ENCODE assay signal across 13 cellular contexts in genomic region chr2:20430461-20431302, GRCh38. TPM values are rescaled to one million over a fixed set of nuclear protein-coding genes. Genes with fewer than 3 reads are reported as not detected.
DNase-seq lines count a peak whose midpoint lies in the region; ATAC-seq and TF ChIP-seq lines count a peak whose summit lies in the region.
"Had no signal": no experiment of that assay in that cellular context is flagged by ENCODE, and none has a peak within 500 bp of the region (broad histone marks: within the 10 kb centered on the region; RNA-seq: fewer than 3 reads in every experiment).

No MANE protein-coding gene starts in this region.

- in situ Hi-C loops in transverse colon (cut with MboI; ENCODE audit: low pct_ligation_motif_present in 1 of 4, low pct_unique_long_range_greater_than_20kb in 1 of 4, low sequenced_read_pairs in 3 of 4): loop anchor here in 2 of 4 donors (10.0 to 25.0 kb wide), 2 partner anchors 207 to 214 kb away; no protein-coding TSS in a partner anchor

- H4K20me1 ChIP-seq in KMS-11 (ENCODE audit: insufficient read depth): no peaks in the 10 kb centered on the region

- no peaks in the 10 kb centered on the region for H3K79me2 ChIP-seq in KMS-11 (ENCODE audit: insufficient read depth, low read depth)

- no peak overlapping the region for H3K4me3 ChIP-seq in breast epithelium
- peak overlapping the region; percentile 34 for H3K4me3 ChIP-seq in KMS-11 (IDR thresholded peaks at IDR 0.05; ENCODE audit: insufficient read depth, low read depth, low read length)
- no peak overlapping the region for H3K4me3 ChIP-seq in transverse colon
- H3K4me3 ChIP-seq: testis had no signal

- no peak overlapping the region for H3K4me3 Mint-ChIP-seq in MCF 10A (ENCODE audit: unreplicated experiment)
- H3K4me3 Mint-ChIP-seq: CD8-positive, alpha-beta T cell had no signal

- no peak overlapping the region for H3K27ac Mint-ChIP-seq in MCF 10A (ENCODE audit: low read depth, unreplicated experiment)
- H3K27ac Mint-ChIP-seq: CD8-positive, alpha-beta T cell had no signal

- TF ChIP-seq CTCF in MCF 10A (IDR thresholded peaks at IDR 0.05; ENCODE audit: unreplicated experiment): no peak
- TF ChIP-seq CTCF in breast epithelium (IDR thresholded peaks at IDR 0.05): no peak
- no peak for TF ChIP-seq CTCF in KMS-11 (conservative IDR thresholded peaks at IDR 0.05; ENCODE audit: low read depth, low read length)
- no peak for TF ChIP-seq CTCF in transverse colon (IDR thresholded peaks at IDR 0.05)

- no peaks in the 10 kb centered on the region for H3K9me3 Mint-ChIP-seq in MCF 10A (ENCODE audit: unreplicated experiment)
- H3K9me3 Mint-ChIP-seq: CD8-positive, alpha-beta T cell had no signal

- peaks cover 27% of the 10 kb centered on the region for H3K4me1 Mint-ChIP-seq in MCF 10A (ENCODE audit: insufficient read depth, unreplicated experiment)

- H3K36me3 Mint-ChIP-seq in MCF 10A (ENCODE audit: insufficient read depth, unreplicated experiment): no peaks in the 10 kb centered on the region
- H3K36me3 Mint-ChIP-seq: CD8-positive, alpha-beta T cell had no signal

- peak overlapping the region; percentile 43; the same call in 1 of the 2 replicates for H2AFZ ChIP-seq in KMS-11 (ENCODE audit: low read depth)

- H3K27ac ChIP-seq in breast epithelium (no peak overlapping the region), KMS-11 (peak overlapping the region; percentile 53; the same call in 1 of the 2 replicates), transverse colon (peak overlapping the region in 3 of 4 donors; percentile 45 to 56 (median 46))
- H3K27ac ChIP-seq: HL-60, testis, VCaP had no signal

- 75 to 82% methylated on average over 3 to 7 of the region's 7 CpGs for WGBS in transverse colon (ENCODE audit: low coverage in 1 of 2), 2 donors

- no peaks in the 10 kb centered on the region for H3K27me3 ChIP-seq in breast epithelium
- no peaks in the 10 kb centered on the region for H3K27me3 ChIP-seq in KMS-11 (ENCODE audit: insufficient read depth, low read depth)
- no peaks in the 10 kb centered on the region for H3K27me3 ChIP-seq in transverse colon
- H3K27me3 ChIP-seq: testis had no signal

- TF ChIP-seq EP300 in transverse colon (IDR thresholded peaks at IDR 0.05; ENCODE audit: low read depth): no peak

- POLR2A ChIA-PET in MCF 10A (lab: Yijun Ruan, JAX): interaction anchor here (0.7 to 1.5 kb wide), 4 partner anchors 8 to 53 kb away, joined by 3 to 5 read pairs (median 4); partner anchors contain the start of gene RHOB

- DNase-seq in MCF 10A (ENCODE audit: unreplicated experiment): peak; percentile 40
- no peak for DNase-seq in breast epithelium (ENCODE audit: low spot score in 2 of 2)
- peak; percentile 6 for DNase-seq in transverse colon
- no peak for DNase-seq in cerebellar cortex (ENCODE audit: low spot score)
- no peak for DNase-seq in NCI-H2107 treated with DMSO at 0.1 percent for 48 hours (lab: John Stamatoyannopoulos, UW; ENCODE audit: unreplicated experiment)
- DNase-seq: CD8-positive, alpha-beta T cell; hypothalamus; testis had no signal

- CTCF ChIA-PET in MCF 10A (lab: Yijun Ruan, JAX): interaction anchor here (0.7 to 16.5 kb wide), 7 partner anchors 24 to 231 kb away, joined by 3 to 275 read pairs (median 3); no protein-coding TSS in a partner anchor

- H3K27me3 Mint-ChIP-seq in MCF 10A (ENCODE audit: insufficient read depth, unreplicated experiment): no peaks in the 10 kb centered on the region

- TF ChIP-seq POLR2A in breast epithelium (IDR thresholded peaks at IDR 0.05) (no peak), transverse colon (IDR thresholded peaks at IDR 0.05) (no peak)

- H3K9me3 ChIP-seq in breast epithelium (no peaks in the 10 kb centered on the region), transverse colon (no peaks in the 10 kb centered on the region)
- H3K9me3 ChIP-seq: testis had no signal

- BruUV-seq in MCF 10A (replicated peaks; lab: Mats Ljungman, UMichigan): no TSS peak

- H3K36me3 ChIP-seq in breast epithelium (no peaks in the 10 kb centered on the region), KMS-11 (ENCODE audit: insufficient read depth) (no peaks in the 10 kb centered on the region), transverse colon (no peaks in the 10 kb centered on the region)

- no peak overlapping the region for H3K9ac ChIP-seq in KMS-11

- intact Hi-C loops in MCF 10A (cut with micrococcal nuclease) (no loop called here), breast epithelium (cut with DNase I; ENCODE audit: low total_unique reads) (no loop called here), transverse colon (cut with DNase I; ENCODE audit: low total_unique reads) (no loop called here)

- H3K4me2 ChIP-seq in KMS-11: peak overlapping the region; percentile 94

- H3K4me1 ChIP-seq in breast epithelium: no peaks in the 10 kb centered on the region
- H3K4me1 ChIP-seq in KMS-11 (ENCODE audit: low read depth, poor library complexity, severe bottlenecking): peaks cover 53% of the 10 kb centered on the region
- H3K4me1 ChIP-seq in transverse colon: peaks cover 0 to 18% (median 10%) of the 10 kb centered on the region in 4 donors
- H3K4me1 ChIP-seq: testis had no signal

- ATAC-seq in esophagus mucosa: peak; percentile 45
- ATAC-seq in GM19397 (IDR thresholded peaks at IDR 0.05; ENCODE audit: unreplicated experiment): no peak
- ATAC-seq: CD8-positive, alpha-beta T cell had no signal

RNA-seq across cellular contexts. Expression of gene RHOB, which starts 16.2 kb away (rescaled TPM):
- total RNA-seq in MCF 10A (2022): 28.1 and 45.7 TPM in 2 replicates
- total RNA-seq in breast epithelium: 1,000 to 10,000 TPM in 1 of 3 donors, 100 to 1,000 TPM in 2; 643 to 1,178 (median 772) TPM
- 32.0 TPM for total RNA-seq in esophagus mucosa
- total RNA-seq in transverse colon: 100 to 1,000 TPM; 360 to 732 (median 532) TPM

Comparison
In these comparisons a context has a peak if more than half of its experiments do, and no peak if none do; other contexts are left out.
1. DNase-seq: peak in MCF 10A (single experiment) and transverse colon (single experiment); none in breast epithelium (0 of 2), cerebellar cortex (single experiment) and NCI-H2107 treated with DMSO at 0.1 percent for 48 hours (single experiment).
2. H3K27ac ChIP-seq: peak in KMS-11 (single experiment) and transverse colon (3 of 4); none in breast epithelium (0 of 2).